In the genomic region with DNA sequence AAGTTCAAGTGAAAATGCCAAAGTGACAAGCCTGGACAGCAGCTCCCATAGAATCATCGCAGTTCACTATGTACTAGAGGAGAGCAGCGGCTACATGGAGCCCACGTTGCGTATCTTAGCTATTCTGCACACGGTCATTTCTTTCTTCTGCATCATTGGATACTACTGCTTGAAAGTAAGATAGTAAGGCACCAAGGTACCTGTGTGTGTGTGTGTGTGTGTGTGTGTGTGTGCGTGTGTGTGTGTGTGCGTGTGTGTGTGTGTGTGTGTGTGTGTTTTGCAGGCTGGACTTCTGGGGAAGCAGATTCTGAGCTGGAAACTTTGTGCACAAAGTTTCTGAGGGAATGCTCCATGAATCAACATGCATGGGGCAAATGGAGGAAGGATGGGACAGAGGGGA, we compare ENCODE assay signal across 33 cellular contexts.
"Had no signal": no experiment of that assay in that cellular context is flagged by ENCODE, and none has a peak within 500 bp of the region (broad histone marks: within the 10 kb centered on the region; RNA-seq: fewer than 3 reads in every experiment).

No MANE protein-coding gene starts in this region.

- H3K36me3 ChIP-seq: adrenal gland, brain microvascular endothelial cell, breast epithelium had no signal

- DNase-seq: activated B cell treated with CpG ODN at 0.5 μM for 24 hours; activated CD4-positive, alpha-beta memory T cell treated with anti-CD3 and anti-CD28 coated beads for 36 hours; activated CD4-positive, alpha-beta T cell treated with anti-CD3 and anti-CD28 coated beads for 4 hours; activated CD4-positive, alpha-beta T cell treated with anti-CD3 and anti-CD28 coated beads, Interleukin-2, amount 10 ng/mL, durations not matched to agents 24 days and 14 days; activated CD4-positive, alpha-beta T cell treated with anti-CD3 and anti-CD28 coated beads, Interleukin-2, amount 50 U/mL, for 1 hour; activated CD4-positive, alpha-beta T cell treated with anti-CD3 and anti-CD28 coated beads, Interleukin-2, amount 50 U/mL, for 4 hours; activated CD4-positive, CD25-positive, alpha-beta regulatory T cell treated with anti-CD3 and anti-CD28 coated beads, Interleukin-2, amount 50 U/mL, for 72 hours; activated CD8-positive, alpha-beta memory T cell treated with anti-CD3 and anti-CD28 coated beads, Interleukin-2, amount 50 U/mL, for 4 hours; activated CD8-positive, alpha-beta T cell treated with anti-CD3 and anti-CD28 coated beads for 36 hours; activated effector memory CD4-positive, alpha-beta T cell treated with anti-CD3 and anti-CD28 coated beads, Interleukin-2, amount 50 U/mL, for 16 hours; activated gamma-delta T cell treated with Interleukin-2 at 50 U/mL for 16 hours; activated naive CD4-positive, alpha-beta T cell; activated naive CD4-positive, alpha-beta T cell treated with anti-CD3 and anti-CD28 coated beads for 36 hours; activated naive CD4-positive, alpha-beta T cell treated with anti-CD3 and anti-CD28 coated beads, Interleukin-2, amount 50 U/mL, for 16 hours; activated naive CD8-positive, alpha-beta T cell treated with anti-CD3 and anti-CD28 coated beads for 36 hours; activated T-cell treated with anti-CD3 and anti-CD28 coated beads for 4 hours; activated T-cell treated with anti-CD3 and anti-CD28 coated beads, Interleukin-2, amount 50 U/mL, for 1 hour; activated T-cell treated with anti-CD3 and anti-CD28 coated beads, Interleukin-2, amount 50 U/mL, for 4 hours; activated T-cell treated with anti-CD3 and anti-CD28 coated beads, Interleukin-2, amount 50 U/mL, for 72 hours; adrenal gland; amniotic stem cell; aorta; body of pancreas; brain microvascular endothelial cell; caudate nucleus; cerebellar nuclear complex; T-helper 1 cell; T-helper 2 cell; T-helper 9 cell had no signal

- H3K27me3 ChIP-seq: adrenal gland, body of pancreas, brain microvascular endothelial cell, breast epithelium had no signal

- ATAC-seq: activated CD8-positive, alpha-beta T cell treated with anti-CD3 and anti-CD28 coated beads for 36 hours; activated naive CD4-positive, alpha-beta T cell treated with anti-CD3 and anti-CD28 coated beads, Interleukin-2, amount 50 U/mL, for 72 hours; activated T-cell treated with anti-CD3 and anti-CD28 coated beads, Interleukin-2, amount 50 U/mL, for 4 hours; activated T-cell treated with anti-CD3 and anti-CD28 coated beads, Interleukin-2, amount 50 U/mL, for 72 hours; activated T-helper 17 cell treated with anti-CD3 and anti-CD28 coated beads, Interleukin-2, amount 50 U/mL, for 72 hours; body of pancreas had no signal

- H3K4me1 ChIP-seq: adrenal gland, body of pancreas, breast epithelium had no signal

- H3K9me3 ChIP-seq: adrenal gland, body of pancreas, breast epithelium had no signal

- H3K4me3 ChIP-seq: adrenal gland, body of pancreas, breast epithelium had no signal

- H3K27ac ChIP-seq: adrenal gland, body of pancreas, brain microvascular endothelial cell, breast epithelium, VCaP had no signal
